Comparison of ENCODE assay signal across 3 cellular contexts in the genomic region with DNA sequence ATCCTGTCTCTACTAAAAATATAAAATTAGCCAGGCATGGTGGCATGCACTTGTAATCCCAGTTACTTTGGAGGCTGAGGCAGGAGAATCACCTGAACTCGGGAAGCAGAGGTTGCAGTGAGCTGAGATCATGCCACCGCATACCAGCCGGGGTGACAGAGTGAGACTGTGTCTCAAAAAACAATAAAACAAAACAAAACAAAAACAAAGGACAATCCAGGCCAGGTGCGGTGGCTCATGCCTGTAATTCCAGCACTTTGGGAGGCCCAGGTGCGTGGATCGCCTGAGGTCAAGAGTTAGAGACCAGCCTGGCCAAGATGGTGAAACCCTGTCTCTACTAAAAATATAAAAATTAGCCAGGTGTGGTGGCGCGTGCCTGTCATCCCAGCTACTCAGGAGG. TPM values are rescaled to one million over a fixed set of nuclear protein-coding genes. Genes with fewer than 3 reads are reported as not detected.
"Had no signal": no experiment of that assay in that cellular context is flagged by ENCODE, and none has a peak within 500 bp of the region (broad histone marks: within the 10 kb centered on the region; RNA-seq: fewer than 3 reads in every experiment).

No MANE protein-coding gene starts in this region.

RNA-seq across cellular contexts. Expression of gene LIPG, which starts 49.0 kb away (rescaled TPM):
- total RNA-seq: OCI-LY7, Right ventricle myocardium inferior, SK-MEL-5 had no signal
